ENCODE assay signal across 9 cellular contexts in the genomic region with DNA sequence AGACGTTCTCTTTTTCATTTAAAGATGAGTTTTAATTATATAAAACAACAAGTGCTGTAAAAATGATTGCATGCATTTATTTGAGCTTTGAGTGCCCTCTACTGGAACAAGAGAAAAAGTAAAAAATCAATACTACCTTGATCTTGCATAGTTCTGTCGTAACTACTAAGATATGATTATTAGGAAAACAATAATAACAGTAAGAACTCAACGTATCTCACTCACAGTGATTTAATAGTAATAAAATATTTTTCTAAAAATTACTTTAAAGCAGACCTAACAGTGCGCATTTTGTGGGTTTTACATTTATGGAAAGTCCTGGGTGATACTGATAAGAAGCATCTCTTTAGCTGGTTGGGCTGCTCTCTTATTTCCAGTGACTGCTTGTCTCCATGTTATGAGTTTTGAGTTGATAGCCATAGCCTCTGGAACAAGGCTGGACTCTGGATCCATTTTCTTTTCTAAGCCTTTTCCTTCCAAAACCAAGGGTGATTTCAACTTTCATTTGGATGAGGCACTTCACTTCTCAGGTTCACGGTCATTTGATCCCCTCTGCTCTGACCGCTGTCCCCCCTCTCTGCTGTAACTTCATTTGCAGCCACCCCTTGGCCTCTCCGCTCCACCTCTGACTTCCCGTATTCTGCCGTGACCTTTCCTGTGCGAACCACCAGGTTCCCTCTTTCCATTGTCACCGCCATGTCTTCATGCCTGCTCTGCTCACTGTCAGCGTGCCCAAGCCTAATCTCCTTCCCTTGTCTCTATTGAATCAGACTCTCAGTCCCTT. TPM values are rescaled to one million over a fixed set of nuclear protein-coding genes. Genes with fewer than 3 reads are reported as not detected.
DNase-seq lines count a peak whose midpoint lies in the region; ATAC-seq and TF ChIP-seq lines count a peak whose summit lies in the region.
"Had no signal": no experiment of that assay in that cellular context is flagged by ENCODE, and none has a peak within 500 bp of the region (broad histone marks: within the 10 kb centered on the region; RNA-seq: fewer than 3 reads in every experiment).

No MANE protein-coding gene starts in this region.

- ATAC-seq in activated CD4-positive, alpha-beta T cell treated with anti-CD3 and anti-CD28 coated beads for 36 hours = no peak
- ATAC-seq in HG03460 (IDR thresholded peaks at IDR 0.05; ENCODE audit: unreplicated experiment) (peak; percentile 11), body of pancreas (no peak), HG03159 (IDR thresholded peaks at IDR 0.05; ENCODE audit: unreplicated experiment) (no peak)

- peaks cover 9% of the 10 kb centered on the region for H3K4me1 Mint-ChIP-seq in activated CD4-positive, alpha-beta T cell treated with anti-CD3 and anti-CD28 coated beads for 36 hours
- peaks cover 7% of the 10 kb centered on the region for H3K4me1 Mint-ChIP-seq in activated CD4-positive, alpha-beta T cell treated with anti-CD3 and anti-CD28 coated beads, Interleukin-2, amount 10 ng/mL, durations not matched to agents 7 days and 5 days

- H3K9me3 ChIP-seq in body of pancreas (no peaks in the 10 kb centered on the region), neutrophil (no peaks in the 10 kb centered on the region)

- H3K4me3 ChIP-seq in body of pancreas = no peak overlapping the region
- peak overlapping the region in 1 of 2 experiments; percentile 20 for H3K4me3 ChIP-seq in neutrophil (ENCODE audit: low read depth in 1 of 2, low read length in 1 of 2)
- H3K4me3 ChIP-seq: skin epidermis had no signal

- H3K4me1 ChIP-seq in body of pancreas = no peaks in the 10 kb centered on the region
- H3K4me1 ChIP-seq in neutrophil (ENCODE audit: control insufficient read depth in 1 of 2, insufficient read depth in 1 of 2, low read depth in 1 of 2, low read length in 1 of 2) = peaks cover 43% of the 10 kb centered on the region in 2 experiments

- no peaks in the 10 kb centered on the region for H3K9me3 Mint-ChIP-seq in activated CD4-positive, alpha-beta T cell treated with anti-CD3 and anti-CD28 coated beads for 36 hours (ENCODE audit: low read depth)
- H3K9me3 Mint-ChIP-seq in activated CD4-positive, alpha-beta T cell treated with anti-CD3 and anti-CD28 coated beads, Interleukin-2, amount 10 ng/mL, durations not matched to agents 7 days and 5 days = no peaks in the 10 kb centered on the region

- no peak overlapping the region for H3K27ac ChIP-seq in body of pancreas
- peak overlapping the region; percentile 50 for H3K27ac ChIP-seq in neutrophil
- H3K27ac ChIP-seq: skin epidermis had no signal

- peak overlapping the region; percentile 3 for H3K27ac Mint-ChIP-seq in activated CD4-positive, alpha-beta T cell treated with anti-CD3 and anti-CD28 coated beads for 36 hours
- no peak overlapping the region for H3K27ac Mint-ChIP-seq in activated CD4-positive, alpha-beta T cell treated with anti-CD3 and anti-CD28 coated beads, Interleukin-2, amount 10 ng/mL, durations not matched to agents 7 days and 5 days

- H3K27me3 ChIP-seq in body of pancreas (no peaks in the 10 kb centered on the region), neutrophil (no peaks in the 10 kb centered on the region)

- H3K36me3 ChIP-seq in body of pancreas (replicated peaks in 1 of 2; ENCODE audit: insufficient read depth in 1 of 2, low read depth in 2 of 2) = no peaks in the 10 kb centered on the region
- H3K36me3 ChIP-seq in neutrophil = no peaks in the 10 kb centered on the region

- peaks cover 22% of the 10 kb centered on the region for H3K27me3 Mint-ChIP-seq in activated CD4-positive, alpha-beta T cell treated with anti-CD3 and anti-CD28 coated beads for 36 hours
- peaks cover 21% of the 10 kb centered on the region for H3K27me3 Mint-ChIP-seq in activated CD4-positive, alpha-beta T cell treated with anti-CD3 and anti-CD28 coated beads, Interleukin-2, amount 10 ng/mL, durations not matched to agents 7 days and 5 days

- TF ChIP-seq POLR2A in body of pancreas (IDR thresholded peaks at IDR 0.05) = no peak

- TF ChIP-seq CTCF in body of pancreas (IDR thresholded peaks at IDR 0.05) = peak in 6 of 7 experiments; percentile 34 to 56 (median 47)
- no peak for TF ChIP-seq CTCF in neutrophil (IDR thresholded peaks at IDR 0.05)

- 41 to 55% methylated on average over 12 of the region's 12 CpGs for WGBS in body of pancreas, 2 donors

- no peak for DNase-seq in activated CD4-positive, alpha-beta T cell treated with anti-CD3 and anti-CD28 coated beads for 36 hours
- DNase-seq in activated CD4-positive, alpha-beta T cell treated with anti-CD3 and anti-CD28 coated beads, Interleukin-2, amount 10 ng/mL, durations not matched to agents 7 days and 5 days = no peak
- DNase-seq in body of pancreas (peak in 1 of 4 donors; percentile 6), RPMI8226 (no peak), GOT3 (lab: John Stamatoyannopoulos, UW) (no peak)

- CTCF ChIA-PET in activated CD4-positive, alpha-beta T cell treated with anti-CD3 and anti-CD28 coated beads for 36 hours (lab: Charles Lee) = interaction anchor here (0.6 to 0.7 kb wide), 3 partner anchors 1125 to 1501 kb away, joined by 3 read pairs; no protein-coding TSS in a partner anchor
- CTCF ChIA-PET in activated CD4-positive, alpha-beta T cell treated with anti-CD3 and anti-CD28 coated beads, Interleukin-2, amount 10 ng/mL, durations not matched to agents 7 days and 5 days (lab: Charles Lee) = no interaction called here

- intact Hi-C loops in activated CD4-positive, alpha-beta T cell treated with anti-CD3 and anti-CD28 coated beads for 36 hours (cut with DNase I, micrococcal nuclease) = no loop called here
- intact Hi-C loops in body of pancreas (cut with DNase I) = no loop called here

- H3K4me3 Mint-ChIP-seq in activated CD4-positive, alpha-beta T cell treated with anti-CD3 and anti-CD28 coated beads for 36 hours = no peak overlapping the region
- no peak overlapping the region for H3K4me3 Mint-ChIP-seq in activated CD4-positive, alpha-beta T cell treated with anti-CD3 and anti-CD28 coated beads, Interleukin-2, amount 10 ng/mL, durations not matched to agents 7 days and 5 days

- POLR2A ChIA-PET in activated CD4-positive, alpha-beta T cell treated with anti-CD3 and anti-CD28 coated beads for 36 hours (lab: Charles Lee) = no interaction called here
- POLR2A ChIA-PET in activated CD4-positive, alpha-beta T cell treated with anti-CD3 and anti-CD28 coated beads, Interleukin-2, amount 10 ng/mL, durations not matched to agents 7 days and 5 days (lab: Charles Lee) = no interaction called here

- no peaks in the 10 kb centered on the region for H3K36me3 Mint-ChIP-seq in activated CD4-positive, alpha-beta T cell treated with anti-CD3 and anti-CD28 coated beads for 36 hours (ENCODE audit: low read depth)
- H3K36me3 Mint-ChIP-seq in activated CD4-positive, alpha-beta T cell treated with anti-CD3 and anti-CD28 coated beads, Interleukin-2, amount 10 ng/mL, durations not matched to agents 7 days and 5 days (ENCODE audit: low read depth) = no peaks in the 10 kb centered on the region

RNA-seq across cellular contexts. Expression of a gene that starts 29.6 kb away (rescaled TPM):
- not detected for total RNA-seq in activated CD4-positive, alpha-beta T cell treated with anti-CD3 and anti-CD28 coated beads for 36 hours
- not detected for total RNA-seq in activated CD4-positive, alpha-beta T cell treated with anti-CD3 and anti-CD28 coated beads, Interleukin-2, amount 10 ng/mL, durations not matched to agents 7 days and 5 days
- under 1 TPM in 1 of 2 donors, not detected in 1; 0.52 TPM for total RNA-seq in body of pancreas
